In the genomic region with DNA sequence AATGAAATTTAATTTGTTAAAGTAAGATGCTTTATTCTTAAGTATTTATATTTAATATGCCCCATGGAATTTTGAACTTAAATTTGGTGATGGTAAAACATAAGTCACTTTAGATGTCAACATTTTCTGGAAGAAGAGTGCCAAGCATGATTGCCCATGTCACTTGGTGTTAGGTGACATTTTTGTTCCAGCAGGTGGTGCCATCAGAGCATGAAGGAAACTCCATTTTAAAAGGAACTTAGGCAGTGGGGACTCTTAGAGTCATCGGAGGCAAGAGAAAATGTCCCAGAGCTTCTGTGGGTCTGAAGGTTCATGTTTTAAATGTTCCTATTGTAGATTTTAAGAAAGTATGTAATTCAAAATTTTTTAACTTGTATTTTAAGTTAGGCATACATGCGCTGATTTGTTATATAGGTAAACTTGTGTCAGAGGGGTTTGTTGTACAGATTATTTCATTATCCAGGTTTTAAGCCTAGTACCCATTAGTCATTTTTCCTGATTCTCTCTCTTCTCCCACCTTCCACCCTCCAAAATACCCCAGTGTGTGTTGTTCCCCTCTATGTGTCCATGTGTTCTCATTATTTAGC, we compare ENCODE assay signal across 8 cellular contexts.
DNase-seq lines count a peak whose midpoint lies in the region; ATAC-seq and TF ChIP-seq lines count a peak whose summit lies in the region.

No MANE protein-coding gene starts in this region.

- H3K36me3 ChIP-seq in adrenal gland (replicated peaks in 1 of 2) = no peaks in the 10 kb centered on the region

- TF ChIP-seq POLR2A in NB4 (IDR thresholded peaks at IDR 0.05; ENCODE audit: extremely low read depth, insufficient read length) = no peak
- no peak for TF ChIP-seq POLR2A in adrenal gland (IDR thresholded peaks at IDR 0.05)

- ATAC-seq in left colon = peak; percentile 65
- ATAC-seq in GM21717 (IDR thresholded peaks at IDR 0.05; ENCODE audit: unreplicated experiment) = no peak

- no peaks in the 10 kb centered on the region for H3K9me3 ChIP-seq in adrenal gland (replicated peaks in 1 of 3)

- H3K4me3 ChIP-seq in NB4 (ENCODE audit: low read depth, low read length) (no peak overlapping the region), adrenal gland (no peak overlapping the region)

- intact Hi-C loops in adrenal gland (cut with DNase I) (no loop called here), left colon (cut with DNase I, micrococcal nuclease) (no loop called here)

- no peaks in the 10 kb centered on the region for H3K4me1 ChIP-seq in adrenal gland (replicated peaks in 1 of 2)

- no peak overlapping the region for H3K27ac Mint-ChIP-seq in activated CD4-positive, alpha-beta memory T cell treated with anti-CD3 and anti-CD28 coated beads, Interleukin-2, amount 10 ng/mL, durations not matched to agents 7 days and 5 days

- no peak overlapping the region for H3K4me3 Mint-ChIP-seq in activated CD4-positive, alpha-beta memory T cell treated with anti-CD3 and anti-CD28 coated beads, Interleukin-2, amount 10 ng/mL, durations not matched to agents 7 days and 5 days

- H3K9me3 Mint-ChIP-seq in activated CD4-positive, alpha-beta memory T cell treated with anti-CD3 and anti-CD28 coated beads, Interleukin-2, amount 10 ng/mL, durations not matched to agents 7 days and 5 days = peaks cover 24% of the 10 kb centered on the region

- no peaks in the 10 kb centered on the region for H3K4me1 Mint-ChIP-seq in activated CD4-positive, alpha-beta memory T cell treated with anti-CD3 and anti-CD28 coated beads, Interleukin-2, amount 10 ng/mL, durations not matched to agents 7 days and 5 days

- H3K36me3 Mint-ChIP-seq in activated CD4-positive, alpha-beta memory T cell treated with anti-CD3 and anti-CD28 coated beads, Interleukin-2, amount 10 ng/mL, durations not matched to agents 7 days and 5 days (ENCODE audit: low read depth) = no peaks in the 10 kb centered on the region

- CTCF ChIA-PET in activated CD4-positive, alpha-beta memory T cell treated with anti-CD3 and anti-CD28 coated beads, Interleukin-2, amount 10 ng/mL, durations not matched to agents 7 days and 5 days (lab: Charles Lee) = no interaction called here

- 44 to 73% (median 57%) methylated on average over 2 of the region's 2 CpGs for WGBS in adrenal gland, 4 donors

- TF ChIP-seq CTCF in GM12872 (IDR thresholded peaks at IDR 0.05; ENCODE audit: insufficient read depth, low read depth, low read length) (peak; percentile 27; the same call in 1 of the 3 replicates), NB4 (IDR thresholded peaks at IDR 0.05; ENCODE audit: low read depth, low read length) (peak; percentile 33), adrenal gland (IDR thresholded peaks at IDR 0.05) (peak in 4 of 6 experiments; percentile 15 to 33 (median 31))

- no peaks in the 10 kb centered on the region for H3K27me3 ChIP-seq in adrenal gland

- POLR2A ChIA-PET in activated CD4-positive, alpha-beta memory T cell treated with anti-CD3 and anti-CD28 coated beads, Interleukin-2, amount 10 ng/mL, durations not matched to agents 7 days and 5 days (lab: Charles Lee) = no interaction called here

- no peaks in the 10 kb centered on the region for H3K27me3 Mint-ChIP-seq in activated CD4-positive, alpha-beta memory T cell treated with anti-CD3 and anti-CD28 coated beads, Interleukin-2, amount 10 ng/mL, durations not matched to agents 7 days and 5 days

- DNase-seq in NB4 (ENCODE audit: low read depth) (peak; percentile 52), adrenal gland (peak in 3 of 7 donors; percentile 7 to 26 (median 8)), left colon (peak in 1 of 2 donors; percentile 36), DMS114 treated with DMSO at 0.1 percent for 48 hours (lab: John Stamatoyannopoulos, UW; ENCODE audit: unreplicated experiment) (no peak), KG1 (lab: John Stamatoyannopoulos, UW) (no peak)
- DNase-seq in activated CD4-positive, alpha-beta memory T cell treated with anti-CD3 and anti-CD28 coated beads, Interleukin-2, amount 10 ng/mL, durations not matched to agents 7 days and 5 days = no peak

- H3K27ac ChIP-seq in adrenal gland = no peak overlapping the region
